In the genomic region with DNA sequence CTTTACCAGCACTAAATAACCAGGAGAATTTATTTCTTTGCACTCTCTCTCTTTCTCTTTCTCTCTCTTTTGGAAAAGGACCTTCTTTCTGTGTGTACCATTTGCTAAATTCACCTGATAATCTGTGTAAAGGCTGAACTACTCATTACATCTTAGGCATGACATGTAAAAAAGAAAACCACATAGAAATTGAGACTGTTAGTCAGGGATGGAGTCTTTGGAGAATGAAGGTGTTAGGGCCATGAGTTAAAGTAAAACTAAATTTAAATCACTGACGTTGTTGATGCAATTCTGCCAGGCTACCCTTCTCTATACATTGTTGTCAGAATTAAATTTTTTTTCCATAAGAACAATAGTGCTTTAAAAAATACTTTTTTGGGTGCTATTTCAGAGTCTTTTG, we compare ENCODE assay signal across 22 cellular contexts.
DNase-seq lines count a peak whose midpoint lies in the region; ATAC-seq lines count a peak whose summit lies in the region.
"Had no signal": no experiment of that assay in that cellular context is flagged by ENCODE, and none has a peak within 500 bp of the region (broad histone marks: within the 10 kb centered on the region; RNA-seq: fewer than 3 reads in every experiment).

No MANE protein-coding gene starts in this region.

- no peak for DNase-seq in activated CD4-positive, alpha-beta T cell treated with anti-CD3 and anti-CD28 coated beads for 36 hours
- DNase-seq in activated CD4-positive, alpha-beta T cell treated with anti-CD3 and anti-CD28 coated beads for 4 hours = no peak
- no peak for DNase-seq in activated naive CD4-positive, alpha-beta T cell treated with anti-CD3 and anti-CD28 coated beads, Interleukin-2, amount 50 U/mL, for 72 hours (ENCODE audit: low spot score in 2 of 2)
- DNase-seq in activated naive CD4-positive, alpha-beta T cell (lab: John Stamatoyannopoulos, UW) = no peak
- DNase-seq in stimulated activated naive CD8-positive, alpha-beta T cell treated with anti-CD3 and anti-CD28 coated beads, Interleukin-15, Interleukin-2, amounts not matched to agents 100 U/mL and 50 U/mL, for 24 hours = no peak
- no peak for DNase-seq in stimulated activated CD4-positive, alpha-beta T cell treated with anti-CD3 and anti-CD28 coated beads, Interleukin-2, amount 100 ng/mL, for 48 hours
- no peak for DNase-seq in ACHN
- DNase-seq: 8988T; CD4-positive, CD25-positive, alpha-beta regulatory T cell; CD8-positive, alpha-beta memory T cell; COR-L47; DMS 273 treated with DMSO at 0.1 percent for 48 hours; DMS53; DND-41; EL; GOT3; H7; HFFc6; IMR-90 had no signal

- CTCF ChIA-PET in activated CD4-positive, alpha-beta T cell treated with anti-CD3 and anti-CD28 coated beads for 36 hours (lab: Charles Lee) = no interaction called here

- peak; percentile 57 for ATAC-seq in activated CD4-positive, alpha-beta T cell treated with anti-CD3 and anti-CD28 coated beads for 36 hours
- ATAC-seq in activated naive CD4-positive, alpha-beta T cell treated with anti-CD3 and anti-CD28 coated beads, Interleukin-2, amount 50 U/mL, for 72 hours = peak; percentile 20 to 92
- ATAC-seq in activated T-helper 17 cell treated with anti-CD3 and anti-CD28 coated beads, Interleukin-2, amount 50 U/mL, for 72 hours (replicated peaks) = peak; percentile 83
- peak; percentile 32 for ATAC-seq in stimulated activated naive CD8-positive, alpha-beta T cell treated with anti-CD3 and anti-CD28 coated beads, Interleukin-15, Interleukin-2, amounts not matched to agents 100 U/mL and 50 U/mL, for 24 hours
- ATAC-seq: HCT116 had no signal

- in situ Hi-C loops in ACHN (cut with HindIII; ENCODE audit: low pct_ligation_motif_present, low pct_unique_long_range_greater_than_20kb, low sequenced_read_pairs) = no loop called here

- peaks cover 13% of the 10 kb centered on the region for H3K27me3 Mint-ChIP-seq in activated CD4-positive, alpha-beta T cell treated with anti-CD3 and anti-CD28 coated beads for 36 hours
- H3K27me3 Mint-ChIP-seq in activated T-helper 17 cell treated with anti-CD3 and anti-CD28 coated beads, Interleukin-2, amount 50 U/mL, for 72 hours = no peaks in the 10 kb centered on the region
- H3K27me3 Mint-ChIP-seq: B cell; CD4-positive, CD25-positive, alpha-beta regulatory T cell; CD8-positive, alpha-beta memory T cell had no signal

- H3K4me1 Mint-ChIP-seq in activated CD4-positive, alpha-beta T cell treated with anti-CD3 and anti-CD28 coated beads for 36 hours = peaks cover 5% of the 10 kb centered on the region
- peaks cover 5% of the 10 kb centered on the region for H3K4me1 Mint-ChIP-seq in activated T-helper 17 cell treated with anti-CD3 and anti-CD28 coated beads, Interleukin-2, amount 50 U/mL, for 72 hours
- H3K4me1 Mint-ChIP-seq: CD8-positive, alpha-beta memory T cell had no signal

- H3K9me3 Mint-ChIP-seq in activated CD4-positive, alpha-beta T cell treated with anti-CD3 and anti-CD28 coated beads for 36 hours (ENCODE audit: low read depth) = no peaks in the 10 kb centered on the region
- peaks cover 0 to 3% of the 10 kb centered on the region in 2 donors for H3K9me3 Mint-ChIP-seq in activated naive CD4-positive, alpha-beta T cell treated with anti-CD3 and anti-CD28 coated beads, Interleukin-2, amount 50 U/mL, for 72 hours
- no peaks in the 10 kb centered on the region for H3K9me3 Mint-ChIP-seq in activated T-helper 17 cell treated with anti-CD3 and anti-CD28 coated beads, Interleukin-2, amount 50 U/mL, for 72 hours
- H3K9me3 Mint-ChIP-seq: CD8-positive, alpha-beta memory T cell; HFFc6 had no signal

- H3K36me3 Mint-ChIP-seq in activated CD4-positive, alpha-beta T cell treated with anti-CD3 and anti-CD28 coated beads for 36 hours (ENCODE audit: low read depth) = no peaks in the 10 kb centered on the region
- H3K36me3 Mint-ChIP-seq in activated naive CD4-positive, alpha-beta T cell treated with anti-CD3 and anti-CD28 coated beads, Interleukin-2, amount 50 U/mL, for 72 hours = no peaks in the 10 kb centered on the region
- no peaks in the 10 kb centered on the region for H3K36me3 Mint-ChIP-seq in activated T-helper 17 cell treated with anti-CD3 and anti-CD28 coated beads, Interleukin-2, amount 50 U/mL, for 72 hours (ENCODE audit: low read depth)
- H3K36me3 Mint-ChIP-seq: CD4-positive, CD25-positive, alpha-beta regulatory T cell had no signal

- no peak overlapping the region for H3K4me3 Mint-ChIP-seq in activated CD4-positive, alpha-beta T cell treated with anti-CD3 and anti-CD28 coated beads for 36 hours
- no peak overlapping the region for H3K4me3 Mint-ChIP-seq in activated T-helper 17 cell treated with anti-CD3 and anti-CD28 coated beads, Interleukin-2, amount 50 U/mL, for 72 hours
- H3K4me3 Mint-ChIP-seq: B cell; CD4-positive, CD25-positive, alpha-beta regulatory T cell; CD8-positive, alpha-beta memory T cell; HFFc6 had no signal

- intact Hi-C loops in activated CD4-positive, alpha-beta T cell treated with anti-CD3 and anti-CD28 coated beads for 36 hours (cut with DNase I, micrococcal nuclease) = no loop called here

- POLR2A ChIA-PET in activated CD4-positive, alpha-beta T cell treated with anti-CD3 and anti-CD28 coated beads for 36 hours (lab: Charles Lee) = no interaction called here

- no peak overlapping the region for H3K27ac Mint-ChIP-seq in activated CD4-positive, alpha-beta T cell treated with anti-CD3 and anti-CD28 coated beads for 36 hours
- H3K27ac Mint-ChIP-seq in activated naive CD4-positive, alpha-beta T cell treated with anti-CD3 and anti-CD28 coated beads, Interleukin-2, amount 50 U/mL, for 72 hours = no peak overlapping the region
- H3K27ac Mint-ChIP-seq in activated T-helper 17 cell treated with anti-CD3 and anti-CD28 coated beads, Interleukin-2, amount 50 U/mL, for 72 hours = no peak overlapping the region
- H3K27ac Mint-ChIP-seq: B cell; CD8-positive, alpha-beta memory T cell; HFFc6 had no signal

Comparison
In these comparisons a context has a peak if more than half of its experiments do, and no peak if none do; other contexts are left out.
1. ATAC-seq: peak in every context shown above with its lines; median percentile 83 in activated T-helper 17 cell treated with anti-CD3 and anti-CD28 coated beads, Interleukin-2, amount 50 U/mL, for 72 hours; 57 in activated CD4-positive, alpha-beta T cell treated with anti-CD3 and anti-CD28 coated beads for 36 hours; 56 in activated naive CD4-positive, alpha-beta T cell treated with anti-CD3 and anti-CD28 coated beads, Interleukin-2, amount 50 U/mL, for 72 hours; 32 in stimulated activated naive CD8-positive, alpha-beta T cell treated with anti-CD3 and anti-CD28 coated beads, Interleukin-15, Interleukin-2, amounts not matched to agents 100 U/mL and 50 U/mL, for 24 hours.